Comparison of ENCODE assay signal across 21 cellular contexts in genomic region chr13:66513728-66514127, GRCh38.
DNase-seq lines count a peak whose midpoint lies in the region; ATAC-seq, FAIRE-seq and TF ChIP-seq lines count a peak whose summit lies in the region.
"Had no signal": no experiment of that assay in that cellular context is flagged by ENCODE, and none has a peak within 500 bp of the region (broad histone marks: within the 10 kb centered on the region; RNA-seq: fewer than 3 reads in every experiment).

No MANE protein-coding gene starts in this region.

- H3K27ac ChIP-seq in A549: no peak overlapping the region
- no peak overlapping the region for H3K27ac ChIP-seq in OCI-LY3 (ENCODE audit: low read length)
- no peak overlapping the region for H3K27ac ChIP-seq in mesenchymal stem cell (ENCODE audit: low read length, poor library complexity, severe bottlenecking)
- H3K27ac ChIP-seq in psoas muscle: no peak overlapping the region
- H3K27ac ChIP-seq: hepatocyte, RWPE1 had no signal

- no peak for DNase-seq in A549 (ENCODE audit: low read depth in 1 of 2, low spot score in 1 of 2)
- DNase-seq in choroid plexus epithelial cell (ENCODE audit: low read depth): peak; percentile 75
- peak; percentile 17 for DNase-seq in mesenchymal stem cell
- no peak for DNase-seq in T-helper 2 cell treated with Interferon-gamma antibody and Interleukin-4, amounts not matched to agents 5 μg/mL and 100 μg/mL, for 36 hours (ENCODE audit: low spot score)
- DNase-seq in DMS79 (lab: John Stamatoyannopoulos, UW): no peak
- no peak for DNase-seq in psoas muscle
- DNase-seq in glutamatergic neuron: no peak
- DNase-seq: activated B cell treated with CpG ODN at 0.5 μM for 24 hours; activated CD8-positive, alpha-beta memory T cell treated with anti-CD3 and anti-CD28 coated beads for 24 hours; anterior cingulate cortex; CD4-positive, CD25-positive, alpha-beta regulatory T cell; cortex of kidney; NCI-H1105; NCI-H2171; nucleus accumbens; T-helper 1 cell had no signal

- H3K27me3 ChIP-seq in OCI-LY3 (ENCODE audit: low read depth, low read length): no peaks in the 10 kb centered on the region
- H3K27me3 ChIP-seq in mesenchymal stem cell (ENCODE audit: control insufficient read depth in 1 of 2, insufficient read depth in 1 of 2, low read length in 2 of 2): no peaks in the 10 kb centered on the region
- no peaks in the 10 kb centered on the region for H3K27me3 ChIP-seq in psoas muscle (ENCODE audit: insufficient read depth in 3 of 3, low read length in 2 of 3)
- H3K27me3 ChIP-seq: hepatocyte had no signal

- no peaks in the 10 kb centered on the region for H3K36me3 Mint-ChIP-seq in T-helper 2 cell treated with Interferon-gamma antibody and Interleukin-4, amounts not matched to agents 5 μg/mL and 100 μg/mL, for 36 hours (ENCODE audit: low read depth)
- no peaks in the 10 kb centered on the region for H3K36me3 Mint-ChIP-seq in glutamatergic neuron (ENCODE audit: unreplicated experiment)
- H3K36me3 Mint-ChIP-seq: CD4-positive, CD25-positive, alpha-beta regulatory T cell had no signal

- ATAC-seq in A549: no peak
- no peak for ATAC-seq in psoas muscle

- no peak overlapping the region for H2AK5ac ChIP-seq in mesenchymal stem cell (ENCODE audit: low read length, severe bottlenecking)

- H3K27me3 Mint-ChIP-seq in T-helper 2 cell treated with Interferon-gamma antibody and Interleukin-4, amounts not matched to agents 5 μg/mL and 100 μg/mL, for 36 hours (ENCODE audit: low read depth): no peaks in the 10 kb centered on the region
- no peaks in the 10 kb centered on the region for H3K27me3 Mint-ChIP-seq in glutamatergic neuron (ENCODE audit: unreplicated experiment)
- H3K27me3 Mint-ChIP-seq: activated B cell treated with CpG ODN at 0.5 μM for 24 hours; CD4-positive, CD25-positive, alpha-beta regulatory T cell; type B pancreatic cell had no signal

- no peak overlapping the region for H3K4me3 Mint-ChIP-seq in T-helper 2 cell treated with Interferon-gamma antibody and Interleukin-4, amounts not matched to agents 5 μg/mL and 100 μg/mL, for 36 hours
- H3K4me3 Mint-ChIP-seq in glutamatergic neuron (ENCODE audit: unreplicated experiment): no peak overlapping the region
- H3K4me3 Mint-ChIP-seq: activated B cell treated with CpG ODN at 0.5 μM for 24 hours; CD4-positive, CD25-positive, alpha-beta regulatory T cell; type B pancreatic cell had no signal

- H3K14ac ChIP-seq in mesenchymal stem cell (ENCODE audit: low read length in 2 of 2): no peak overlapping the region

- no peak overlapping the region for H4K8ac ChIP-seq in mesenchymal stem cell (ENCODE audit: low read length)

- FAIRE-seq in A549 (lab: Jason Lieb, UNC): no peak
- FAIRE-seq: A204.1 had no signal

- no peak for TF ChIP-seq POLR2A in A549 (IDR thresholded peaks at IDR 0.05; ENCODE audit: low read length)

- H3K4me3 ChIP-seq in A549 (no peak overlapping the region), OCI-LY3 (ENCODE audit: low read length) (no peak overlapping the region), choroid plexus epithelial cell (ENCODE audit: low read depth, low read length) (no peak overlapping the region), mesenchymal stem cell (ENCODE audit: insufficient read depth in 1 of 2, low read depth in 1 of 2, low read length in 2 of 2) (no peak overlapping the region), psoas muscle (no peak overlapping the region)
- H3K4me3 ChIP-seq: hepatocyte had no signal

- 0 out of 2 replicates have a peak overlapping the region, but pooled peaks have one; percentile 14 for H2AFZ ChIP-seq in OCI-LY3 (ENCODE audit: low read depth, low read length)
- H2AFZ ChIP-seq in mesenchymal stem cell (ENCODE audit: low read depth, low read length): no peak overlapping the region
- H2AFZ ChIP-seq: hepatocyte had no signal

- no peaks in the 10 kb centered on the region for H3K9me3 Mint-ChIP-seq in T-helper 2 cell treated with Interferon-gamma antibody and Interleukin-4, amounts not matched to agents 5 μg/mL and 100 μg/mL, for 36 hours
- H3K9me3 Mint-ChIP-seq in glutamatergic neuron (ENCODE audit: unreplicated experiment): no peaks in the 10 kb centered on the region
- H3K9me3 Mint-ChIP-seq: activated B cell treated with CpG ODN at 0.5 μM for 24 hours had no signal

- H3K79me1 ChIP-seq in mesenchymal stem cell (replicated peaks; ENCODE audit: low read length, poor library complexity, severe bottlenecking): no peaks in the 10 kb centered on the region

- TF ChIP-seq CTCF in A549 (IDR thresholded peaks at IDR 0.05): no peak
- TF ChIP-seq CTCF in OCI-LY3 (IDR thresholded peaks at IDR 0.05; ENCODE audit: low read depth, low read length): no peak
- no peak for TF ChIP-seq CTCF in choroid plexus epithelial cell (conservative IDR thresholded peaks at IDR 0.05; ENCODE audit: low read depth, low read length)
- no peak for TF ChIP-seq CTCF in psoas muscle (IDR thresholded peaks at IDR 0.05)
- TF ChIP-seq CTCF in glutamatergic neuron (IDR thresholded peaks at IDR 0.05; ENCODE audit: partially characterized antibody, unreplicated experiment): no peak

- no peak overlapping the region for H4K91ac ChIP-seq in mesenchymal stem cell (ENCODE audit: low read length)

- H3K4me1 ChIP-seq in A549 (0 out of 3 replicates have a peak, but pooled peaks cover 1% of the 10 kb centered on the region), OCI-LY3 (ENCODE audit: low read length) (no peaks in the 10 kb centered on the region), mesenchymal stem cell (ENCODE audit: control insufficient read depth, insufficient read depth, low read depth, low read length) (no peaks in the 10 kb centered on the region), psoas muscle (no peaks in the 10 kb centered on the region)

- H3K9ac ChIP-seq in OCI-LY3 (ENCODE audit: low read length): no peak overlapping the region
- no peak overlapping the region for H3K9ac ChIP-seq in mesenchymal stem cell (ENCODE audit: low read length)

- H3K23ac ChIP-seq in mesenchymal stem cell (ENCODE audit: low read length in 2 of 2): no peak overlapping the region

- no peaks in the 10 kb centered on the region for H3K79me2 ChIP-seq in OCI-LY3 (ENCODE audit: low read length)
- H3K79me2 ChIP-seq: hepatocyte had no signal

- no peak overlapping the region for H3K4ac ChIP-seq in mesenchymal stem cell (ENCODE audit: low read depth in 1 of 2, low read length in 2 of 2)

- H4K20me1 ChIP-seq in OCI-LY3 (ENCODE audit: insufficient read depth, low read length): no peaks in the 10 kb centered on the region

- CTCF ChIA-PET in A549 (lab: Yijun Ruan, JAX): no interaction called here

- H2BK12ac ChIP-seq in mesenchymal stem cell (ENCODE audit: low read length in 2 of 2): no peak overlapping the region

- TF ChIP-seq EP300 in A549 (IDR thresholded peaks at IDR 0.05): no peak

- intact Hi-C loops in psoas muscle (cut with DNase I): no loop called here

- WGBS in A549 (ENCODE audit: missing lambda C conversion rate): 68% methylated on average over 2 of the region's 2 CpGs
- WGBS in mesenchymal stem cell: 67% methylated on average over 1 of the region's 2 CpGs
- 7 to 17% (median 10%) methylated on average over 2 of the region's 2 CpGs for WGBS in psoas muscle, 3 donors

- no peak overlapping the region for H2BK15ac ChIP-seq in mesenchymal stem cell (ENCODE audit: low read depth, poor library complexity, severe bottlenecking)

- TF ChIP-seq RAD21 in A549 (conservative IDR thresholded peaks at IDR 0.05 in 1 of 2, IDR thresholded peaks at IDR 0.05 in 1 of 2): no peak

- H3K9me3 ChIP-seq in A549: no peaks in the 10 kb centered on the region
- H3K9me3 ChIP-seq in OCI-LY3 (ENCODE audit: insufficient read depth, low read length): no peaks in the 10 kb centered on the region
- H3K9me3 ChIP-seq in mesenchymal stem cell (ENCODE audit: control insufficient read depth, low read length): no peaks in the 10 kb centered on the region
- H3K9me3 ChIP-seq in psoas muscle: no peaks in the 10 kb centered on the region

- H3K36me3 ChIP-seq in OCI-LY3 (replicated peaks; ENCODE audit: low read depth, low read length) (no peaks in the 10 kb centered on the region), mesenchymal stem cell (ENCODE audit: control insufficient read depth in 1 of 2, insufficient read depth in 2 of 2, low read depth in 1 of 2, low read length in 2 of 2) (no peaks in the 10 kb centered on the region), psoas muscle (ENCODE audit: insufficient read depth in 1 of 2, low read depth in 1 of 2) (no peaks in the 10 kb centered on the region)

- POLR2A ChIA-PET in A549 (lab: Yijun Ruan, JAX): no interaction called here

- no peak overlapping the region for H2BK120ac ChIP-seq in mesenchymal stem cell (ENCODE audit: low read depth, low read length)

- no peak overlapping the region for H3K18ac ChIP-seq in mesenchymal stem cell (ENCODE audit: low read depth in 1 of 2, low read length in 2 of 2)

- H3K4me2 ChIP-seq in A549 (no peak overlapping the region), OCI-LY3 (ENCODE audit: low read length) (no peak overlapping the region), mesenchymal stem cell (ENCODE audit: low read length, poor library complexity, severe bottlenecking) (no peak overlapping the region)
- H3K4me2 ChIP-seq: hepatocyte had no signal

- H3K27ac Mint-ChIP-seq in T-helper 2 cell treated with Interferon-gamma antibody and Interleukin-4, amounts not matched to agents 5 μg/mL and 100 μg/mL, for 36 hours: no peak overlapping the region
- H3K27ac Mint-ChIP-seq in glutamatergic neuron (ENCODE audit: unreplicated experiment): no peak overlapping the region
- H3K27ac Mint-ChIP-seq: activated B cell treated with CpG ODN at 0.5 μM for 24 hours; CD4-positive, CD25-positive, alpha-beta regulatory T cell; type B pancreatic cell had no signal

- no peaks in the 10 kb centered on the region for H3K4me1 Mint-ChIP-seq in T-helper 2 cell treated with Interferon-gamma antibody and Interleukin-4, amounts not matched to agents 5 μg/mL and 100 μg/mL, for 36 hours (ENCODE audit: low read depth)
- no peaks in the 10 kb centered on the region for H3K4me1 Mint-ChIP-seq in glutamatergic neuron (ENCODE audit: low read depth, unreplicated experiment)
- H3K4me1 Mint-ChIP-seq: CD4-positive, CD25-positive, alpha-beta regulatory T cell had no signal

- H2BK5ac ChIP-seq in mesenchymal stem cell (ENCODE audit: low read depth, low read length, poor library complexity, severe bottlenecking): no peak overlapping the region

TF ChIP-seq in A549, 52 proteins besides CTCF, POLR2A, EP300 and RAD21:
- peak; percentile 67 for TF ChIP-seq MAFK (IDR thresholded peaks at IDR 0.05; ENCODE audit: partially characterized antibody)
- TF ChIP-seq PHF8 (IDR thresholded peaks at IDR 0.05; ENCODE audit: borderline replicate concordance, low read depth): no peak

Comparison
In these comparisons a context has a peak if more than half of its experiments do, and no peak if none do; other contexts are left out.
1. DNase-seq: peak in choroid plexus epithelial cell (single experiment) and mesenchymal stem cell (single experiment); none in A549 (0 of 2), T-helper 2 cell treated with Interferon-gamma antibody and Interleukin-4, amounts not matched to agents 5 μg/mL and 100 μg/mL, for 36 hours (single experiment), DMS79 (single experiment), psoas muscle (0 of 2) and glutamatergic neuron (single experiment).